In the genomic region with DNA sequence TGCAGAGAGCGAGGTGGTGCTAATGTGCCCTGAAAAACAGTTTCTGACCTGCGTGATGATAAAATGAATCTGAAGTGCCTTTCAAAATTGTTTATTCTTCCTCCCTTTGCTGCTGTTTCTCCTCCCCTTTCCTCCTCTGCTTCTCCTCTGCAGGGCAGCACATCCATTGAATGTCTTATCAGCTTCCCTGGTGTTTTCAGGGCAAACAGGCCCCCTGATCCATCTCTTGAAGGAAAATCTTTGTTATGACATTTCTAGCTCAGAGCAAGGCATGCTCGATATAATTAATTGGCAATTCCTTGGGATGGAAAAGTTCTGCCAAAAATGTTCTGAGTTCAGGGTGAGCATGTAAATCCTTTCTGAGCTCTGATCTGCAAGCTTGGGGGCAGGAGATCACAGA, we compare ENCODE assay signal across 32 cellular contexts.
"Had no signal": no experiment of that assay in that cellular context is flagged by ENCODE, and none has a peak within 500 bp of the region (broad histone marks: within the 10 kb centered on the region; RNA-seq: fewer than 3 reads in every experiment).

No MANE protein-coding gene starts in this region.

- H3K9me3 ChIP-seq: esophagus muscularis mucosa, gastroesophageal sphincter, heart right ventricle, left lung, mucosa of descending colon, ovary, psoas muscle, sigmoid colon, testis, tibial artery, upper lobe of left lung, uterus had no signal

- H3K4me1 Mint-ChIP-seq: naive B cell had no signal

- H3K27me3 Mint-ChIP-seq: naive B cell had no signal

- H3K9me3 Mint-ChIP-seq: effector memory CD8-positive, alpha-beta T cell; mesothelial cell of epicardium; natural killer cell treated with Interleukin-12 subunit alpha and Interleukin-12 subunit beta and Interleukin-15 and Interleukin-18, amount 100 ng/mL, for 72 hours; neural progenitor cell; stimulated activated effector memory CD8-positive, alpha-beta T cell treated with anti-CD3 and anti-CD28 coated beads, Interleukin-12 subunit alpha, Interleukin-12 subunit beta, amount 100 ng/mL, for 72 hours had no signal

- DNase-seq: dermis blood vessel endothelial cell; effector memory CD8-positive, alpha-beta T cell; foreskin keratinocyte; heart right ventricle; hippocampal formation; left cardiac atrium; left lung; mesenchymal stem cell; mucosa of descending colon; naive B cell; nucleus accumbens; ovary; posterior cingulate gyrus; psoas muscle; right cardiac atrium; sigmoid colon; stimulated activated CD4-positive, alpha-beta T cell treated with anti-CD3 and anti-CD28 coated beads, Interleukin-2, amount 100 ng/mL, for 24 hours; stimulated activated CD4-positive, alpha-beta T cell treated with anti-CD3 and anti-CD28 coated beads, Interleukin-4, amount 100 ng/mL, for 24 hours; stimulated activated naive CD4-positive, alpha-beta T cell treated with Interleukin-2 at 50 U/mL for 16 hours; substantia nigra; testis; tibial artery; upper lobe of left lung; uterus had no signal

- H3K9ac ChIP-seq: neural progenitor cell had no signal

- H2AFZ ChIP-seq: neural progenitor cell had no signal

- H3K36me3 ChIP-seq: esophagus muscularis mucosa, gastroesophageal sphincter, heart right ventricle, left lung, neural progenitor cell, ovary, sigmoid colon, tibial artery, upper lobe of left lung, uterus had no signal

- ATAC-seq: effector memory CD8-positive, alpha-beta T cell; foreskin keratinocyte; gastroesophageal sphincter; heart right ventricle; left cardiac atrium; left lung; mucosa of descending colon; natural killer cell treated with Interleukin-12 subunit alpha and Interleukin-12 subunit beta and Interleukin-15 and Interleukin-18, amount 100 ng/mL, for 72 hours; psoas muscle; right cardiac atrium; stimulated activated effector memory CD8-positive, alpha-beta T cell treated with anti-CD3 and anti-CD28 coated beads, Interleukin-12 subunit alpha, Interleukin-12 subunit beta, amount 100 ng/mL, for 72 hours had no signal

- H3K27ac ChIP-seq: coronary artery, esophagus muscularis mucosa, foreskin keratinocyte, gastroesophageal sphincter, heart right ventricle, left lung, neural progenitor cell, ovary, psoas muscle, sigmoid colon, testis, tibial artery, upper lobe of left lung, uterus had no signal

- H3K4me1 ChIP-seq: uterus had no signal

- H3K4me3 Mint-ChIP-seq: effector memory CD8-positive, alpha-beta T cell; mesothelial cell of epicardium; naive B cell; natural killer cell treated with Interleukin-12 subunit alpha and Interleukin-12 subunit beta and Interleukin-15 and Interleukin-18, amount 100 ng/mL, for 72 hours; neural progenitor cell; stimulated activated effector memory CD8-positive, alpha-beta T cell treated with anti-CD3 and anti-CD28 coated beads, Interleukin-12 subunit alpha, Interleukin-12 subunit beta, amount 100 ng/mL, for 72 hours had no signal

- H3K36me3 Mint-ChIP-seq: mesothelial cell of epicardium; naive B cell; natural killer cell treated with Interleukin-12 subunit alpha and Interleukin-12 subunit beta and Interleukin-15 and Interleukin-18, amount 100 ng/mL, for 72 hours; neural progenitor cell; stimulated activated effector memory CD8-positive, alpha-beta T cell treated with anti-CD3 and anti-CD28 coated beads, Interleukin-12 subunit alpha, Interleukin-12 subunit beta, amount 100 ng/mL, for 72 hours had no signal

- H3K27me3 ChIP-seq: esophagus muscularis mucosa, foreskin keratinocyte, gastroesophageal sphincter, heart right ventricle, left lung, neural progenitor cell, ovary, sigmoid colon, testis, tibial artery, upper lobe of left lung, uterus had no signal

- H3K27ac Mint-ChIP-seq: effector memory CD8-positive, alpha-beta T cell; mesothelial cell of epicardium; naive B cell; natural killer cell treated with Interleukin-12 subunit alpha and Interleukin-12 subunit beta and Interleukin-15 and Interleukin-18, amount 100 ng/mL, for 72 hours; neural progenitor cell; stimulated activated effector memory CD8-positive, alpha-beta T cell treated with anti-CD3 and anti-CD28 coated beads, Interleukin-12 subunit alpha, Interleukin-12 subunit beta, amount 100 ng/mL, for 72 hours had no signal

- H3K4me2 ChIP-seq: neural progenitor cell had no signal

- FAIRE-seq: islet of Langerhans had no signal

- H3K4me3 ChIP-seq: coronary artery, esophagus muscularis mucosa, gastroesophageal sphincter, heart right ventricle, left lung, mucosa of descending colon, neural progenitor cell, ovary, psoas muscle, sigmoid colon, testis, tibial artery, upper lobe of left lung, uterus had no signal
